ENCODE assay signal across 1 cellular context in genomic region chr7:121450631-121451030, GRCh38.
TF ChIP-seq lines count a peak whose summit lies in the region.

No MANE protein-coding gene starts in this region.

TF ChIP-seq in K562, 482 proteins besides CTCF, POLR2A, EP300 and RAD21:
- TF ChIP-seq ARHGAP35 (IDR thresholded peaks at IDR 0.05; ENCODE audit: partially characterized antibody) (no peak), ZNF398 (CRISPR knock-in tag; IDR thresholded peaks at IDR 0.05) (no peak), HMBOX1 (IDR thresholded peaks at IDR 0.05) (no peak), THAP7 (CRISPR knock-in tag; IDR thresholded peaks at IDR 0.05) (no peak), ATF7 (IDR thresholded peaks at IDR 0.05) (no peak), ZNF740 (CRISPR knock-in tag; IDR thresholded peaks at IDR 0.05) (no peak), ZNF740 (tag; IDR thresholded peaks at IDR 0.05) (no peak), ZNF354B (CRISPR knock-in tag; IDR thresholded peaks at IDR 0.05) (no peak), ZC3H8 (IDR thresholded peaks at IDR 0.05) (no peak), KAT8 (IDR thresholded peaks at IDR 0.05; ENCODE audit: low read depth) (no peak), MAFG (tag; conservative IDR thresholded peaks at IDR 0.05) (peak; percentile 54), TEAD2 (tag; IDR thresholded peaks at IDR 0.05) (no peak), KAT7 (CRISPR knock-in tag; IDR thresholded peaks at IDR 0.05; ENCODE audit: borderline replicate concordance) (no peak), RBM25 (IDR thresholded peaks at IDR 0.05; ENCODE audit: low read depth, low read length, severe bottlenecking) (no peak), POLR3G (IDR thresholded peaks at IDR 0.05; ENCODE audit: extremely low read depth, insufficient read length, insufficient replicate concordance) (no peak), NFE2 (IDR thresholded peaks at IDR 0.05; ENCODE audit: low read depth) (peak; percentile 57; the same call in 1 of the 2 replicates), KLF1 (tag; IDR thresholded peaks at IDR 0.05) (no peak), C11orf30 (IDR thresholded peaks at IDR 0.05; ENCODE audit: low read depth) (peak; percentile 66)
